ENCODE assay signal across 8 cellular contexts in genomic region chr22:23913661-23914353, GRCh38. TPM values are rescaled to one million over a fixed set of nuclear protein-coding genes. Genes with fewer than 3 reads are reported as not detected.
DNase-seq lines count a peak whose midpoint lies in the region; ATAC-seq and TF ChIP-seq lines count a peak whose summit lies in the region.

No MANE protein-coding gene starts in this region.

- POLR2A ChIA-PET in naive thymus-derived CD8-positive, alpha-beta T cell (lab: Charles Lee), result interaction anchor here (0.8 to 2.1 kb wide), 8 partner anchors 12 to 641 kb away, joined by 3 to 39 read pairs (median 6); partner anchors contain the start of genes C22orf15, GUCD1, MIF and SLC2A11

- peak overlapping the region; percentile 83 to 99 (median 96) for H3K4me3 Mint-ChIP-seq in naive thymus-derived CD8-positive, alpha-beta T cell
- peak overlapping the region; percentile 91 to 95 for H3K4me3 Mint-ChIP-seq in stimulated activated naive B cell treated with anti-CD40 and anti-IgM and Interleukin-4, amounts not matched to agents 10 μg/mL and 1 μg/mL and 100 μg/mL, for 72 hours

- DNase-seq in EH (ENCODE audit: low read depth) (peak; percentile 99), H4 (ENCODE audit: low spot score) (peak; percentile 97), LNCaP clone FGC (ENCODE audit: low read depth) (peak; percentile 97), RPMI8226 (peak; percentile 99), fibroblast of peridontal ligament (ENCODE audit: extremely low read depth) (peak; percentile 95)
- peak; percentile 99 for DNase-seq in activated T-helper 9 cell treated with anti-CD3 and anti-CD28 coated beads, Interleukin-2, amount 50 U/mL, for 16 hours (ENCODE audit: low read depth)
- DNase-seq in naive thymus-derived CD8-positive, alpha-beta T cell, result peak; percentile 93 to 99 (median 98)
- DNase-seq in stimulated activated naive B cell treated with anti-CD40 and anti-IgM and Interleukin-4, amounts not matched to agents 10 μg/mL and 1 μg/mL and 100 μg/mL, for 72 hours, result peak; percentile 99

- TF ChIP-seq CTCF in LNCaP clone FGC (IDR thresholded peaks at IDR 0.05; ENCODE audit: control insufficient read depth, extremely low read depth, insufficient read depth), result no peak

- peak overlapping the region; percentile 93 to 99 (median 98) for H3K27ac Mint-ChIP-seq in naive thymus-derived CD8-positive, alpha-beta T cell
- peak overlapping the region; percentile 98 for H3K27ac Mint-ChIP-seq in stimulated activated naive B cell treated with anti-CD40 and anti-IgM and Interleukin-4, amounts not matched to agents 10 μg/mL and 1 μg/mL and 100 μg/mL, for 72 hours

- no peaks in the 10 kb centered on the region for H3K36me3 Mint-ChIP-seq in naive thymus-derived CD8-positive, alpha-beta T cell
- H3K36me3 Mint-ChIP-seq in stimulated activated naive B cell treated with anti-CD40 and anti-IgM and Interleukin-4, amounts not matched to agents 10 μg/mL and 1 μg/mL and 100 μg/mL, for 72 hours, result peaks cover 8 to 24% of the 10 kb centered on the region in 2 donors

- peaks cover 7 to 19% (median 13%) of the 10 kb centered on the region in 4 donors for H3K4me1 Mint-ChIP-seq in naive thymus-derived CD8-positive, alpha-beta T cell
- H3K4me1 Mint-ChIP-seq in stimulated activated naive B cell treated with anti-CD40 and anti-IgM and Interleukin-4, amounts not matched to agents 10 μg/mL and 1 μg/mL and 100 μg/mL, for 72 hours, result peaks cover 19 to 50% of the 10 kb centered on the region in 2 donors

- no peaks in the 10 kb centered on the region for H3K9me3 Mint-ChIP-seq in naive thymus-derived CD8-positive, alpha-beta T cell
- H3K9me3 Mint-ChIP-seq in stimulated activated naive B cell treated with anti-CD40 and anti-IgM and Interleukin-4, amounts not matched to agents 10 μg/mL and 1 μg/mL and 100 μg/mL, for 72 hours, result no peaks in the 10 kb centered on the region

- peak overlapping the region; percentile 69 for H3K4me3 ChIP-seq in LNCaP clone FGC (ENCODE audit: low read depth, low read length)

- no peaks in the 10 kb centered on the region for H3K27me3 Mint-ChIP-seq in naive thymus-derived CD8-positive, alpha-beta T cell
- no peaks in the 10 kb centered on the region for H3K27me3 Mint-ChIP-seq in stimulated activated naive B cell treated with anti-CD40 and anti-IgM and Interleukin-4, amounts not matched to agents 10 μg/mL and 1 μg/mL and 100 μg/mL, for 72 hours

- ATAC-seq in naive thymus-derived CD8-positive, alpha-beta T cell, result peak; percentile 98 to 99
- peak; percentile 96 to 99 for ATAC-seq in stimulated activated naive B cell treated with anti-CD40 and anti-IgM and Interleukin-4, amounts not matched to agents 10 μg/mL and 1 μg/mL and 100 μg/mL, for 72 hours (replicated peaks)

RNA-seq across cellular contexts. Expression of gene MIF, which starts 19.6 kb away (rescaled TPM):
- 311 and 336 TPM in 2 replicates for total RNA-seq in H4 (2014; rRNA removed; shearing (Covaris generic))
- total RNA-seq in naive thymus-derived CD8-positive, alpha-beta T cell, result 100 to 1,000 TPM; 206 to 208 TPM
- polyA plus RNA-seq in naive thymus-derived CD8-positive, alpha-beta T cell, result 1,000 to 10,000 TPM; 1,088 to 1,264 (median 1,247) TPM

RNA-seq across cellular contexts. Expression of gene GSTT2B, which starts 47.2 kb away (rescaled TPM):
- 5.2 and 12.3 TPM in 2 replicates for total RNA-seq in H4 (2014; rRNA removed; shearing (Covaris generic))
- not detected for total RNA-seq in naive thymus-derived CD8-positive, alpha-beta T cell
- polyA plus RNA-seq in naive thymus-derived CD8-positive, alpha-beta T cell, result not detected

RNA-seq across cellular contexts. Expression of gene DDTL, which starts 52.9 kb away (rescaled TPM):
- total RNA-seq in H4 (2014; rRNA removed; shearing (Covaris generic)), result 1.5 and 2.8 TPM in 2 replicates
- not detected for total RNA-seq in naive thymus-derived CD8-positive, alpha-beta T cell
- 1 to 10 TPM in 2 of 3 donors, under 1 TPM in 1; 0.58 to 1.6 (median 1.3) TPM for polyA plus RNA-seq in naive thymus-derived CD8-positive, alpha-beta T cell

RNA-seq across cellular contexts. Expression of gene SLC2A11, which starts 56.1 kb away (rescaled TPM):
- total RNA-seq in H4 (2014; rRNA removed; shearing (Covaris generic)), result 3.2 and 4.6 TPM in 2 replicates
- total RNA-seq in naive thymus-derived CD8-positive, alpha-beta T cell, result 10 to 100 TPM; 22.7 to 23.6 TPM
- polyA plus RNA-seq in naive thymus-derived CD8-positive, alpha-beta T cell, result 1 to 10 TPM; 3.6 to 8.5 (median 6.3) TPM

Comparison
In these comparisons a context has a peak if more than half of its experiments do, and no peak if none do; other contexts are left out.
1. Peak in every context shown above with its lines: DNase-seq, ATAC-seq and H3K4me3 ChIP-seq.